ENCODE assay signal across 8 cellular contexts in genomic region chr11:73236879-73237278, GRCh38. TPM values are rescaled to one million over a fixed set of nuclear protein-coding genes. Genes with fewer than 3 reads are reported as not detected.
DNase-seq lines count a peak whose midpoint lies in the region; FAIRE-seq and TF ChIP-seq lines count a peak whose summit lies in the region.

No MANE protein-coding gene starts in this region.

- no peaks in the 10 kb centered on the region for H4K20me1 ChIP-seq in astrocyte (ENCODE audit: insufficient read depth, low read length)

- H2AFZ ChIP-seq in astrocyte (ENCODE audit: low read depth, low read length), result no peak overlapping the region

- TF ChIP-seq CTCF in astrocyte (IDR thresholded peaks at IDR 0.05; ENCODE audit: insufficient read depth, low read depth, low read length), result peak; percentile 39
- peak; percentile 17 to 48 (median 34) for TF ChIP-seq CTCF in tibial nerve (IDR thresholded peaks at IDR 0.05)

- no peak overlapping the region for H3K27ac Mint-ChIP-seq in astrocyte (ENCODE audit: unreplicated experiment)
- no peak overlapping the region for H3K27ac Mint-ChIP-seq in activated T-helper 1 cell treated with anti-CD3 and anti-CD28 coated beads, Interleukin-12 subunit alpha, Interleukin-12 subunit beta, Interleukin-2, Interleukin-4 antibody, amounts not matched to agents 30 ng/mL and 10 ng/mL and 1 ng/mL, durations not matched to agents 14 hours and 24 hours and 36 hours

- H3K9me3 ChIP-seq in MG63 (no peaks in the 10 kb centered on the region), astrocyte (ENCODE audit: insufficient read depth, low read depth, low read length) (no peaks in the 10 kb centered on the region), tibial nerve (no peaks in the 10 kb centered on the region)

- H3K4me1 Mint-ChIP-seq in astrocyte (ENCODE audit: low read depth, unreplicated experiment), result peaks cover 4% of the 10 kb centered on the region
- no peaks in the 10 kb centered on the region for H3K4me1 Mint-ChIP-seq in activated T-helper 1 cell treated with anti-CD3 and anti-CD28 coated beads, Interleukin-12 subunit alpha, Interleukin-12 subunit beta, Interleukin-2, Interleukin-4 antibody, amounts not matched to agents 30 ng/mL and 10 ng/mL and 1 ng/mL, durations not matched to agents 14 hours and 24 hours and 36 hours (ENCODE audit: low read depth)

- H3K4me3 ChIP-seq in MG63 (no peak overlapping the region), astrocyte (ENCODE audit: insufficient read depth, low read depth, low read length) (no peak overlapping the region), tibial nerve (no peak overlapping the region)

- no peak overlapping the region for H3K4me3 Mint-ChIP-seq in astrocyte (ENCODE audit: unreplicated experiment)
- H3K4me3 Mint-ChIP-seq in activated T-helper 1 cell treated with anti-CD3 and anti-CD28 coated beads, Interleukin-12 subunit alpha, Interleukin-12 subunit beta, Interleukin-2, Interleukin-4 antibody, amounts not matched to agents 30 ng/mL and 10 ng/mL and 1 ng/mL, durations not matched to agents 14 hours and 24 hours and 36 hours, result no peak overlapping the region

- H3K79me2 ChIP-seq in astrocyte (ENCODE audit: insufficient read depth, low read length), result no peaks in the 10 kb centered on the region

- no peaks in the 10 kb centered on the region for H3K36me3 Mint-ChIP-seq in astrocyte (ENCODE audit: low read depth, unreplicated experiment)
- H3K36me3 Mint-ChIP-seq in activated T-helper 1 cell treated with anti-CD3 and anti-CD28 coated beads, Interleukin-12 subunit alpha, Interleukin-12 subunit beta, Interleukin-2, Interleukin-4 antibody, amounts not matched to agents 30 ng/mL and 10 ng/mL and 1 ng/mL, durations not matched to agents 14 hours and 24 hours and 36 hours (ENCODE audit: low read depth), result no peaks in the 10 kb centered on the region

- DNase-seq in NOMO-1 treated with DMSO at 0.1 percent for 48 hours (lab: John Stamatoyannopoulos, UW; ENCODE audit: unreplicated experiment) (peak; percentile 49), NOMO-1 treated with dmso at 0.1 percent for 144 hours (lab: John Stamatoyannopoulos, UW; ENCODE audit: unreplicated experiment) (no peak), MG63 (peak; percentile 23), astrocyte (ENCODE audit: low read depth) (no peak), iPS-NIHi7 (ENCODE audit: extremely low spot score) (peak; percentile 86), tibial nerve (ENCODE audit: low spot score in 2 of 2) (peak in 1 of 2 donors; percentile 50), NCI-H446 treated with DMSO at 0.1 percent for 48 hours (lab: John Stamatoyannopoulos, UW) (no peak)
- DNase-seq in activated T-helper 1 cell treated with anti-CD3 and anti-CD28 coated beads, Interleukin-12 subunit alpha, Interleukin-12 subunit beta, Interleukin-2, Interleukin-4 antibody, amounts not matched to agents 30 ng/mL and 10 ng/mL and 1 ng/mL, durations not matched to agents 14 hours and 24 hours and 36 hours (ENCODE audit: low spot score), result no peak

- H3K27ac ChIP-seq in astrocyte (ENCODE audit: low read depth, low read length) (no peak overlapping the region), tibial nerve (no peak overlapping the region)

- H3K27me3 ChIP-seq in MG63 (no peaks in the 10 kb centered on the region), astrocyte (ENCODE audit: insufficient read depth, low read length) (no peaks in the 10 kb centered on the region), tibial nerve (no peaks in the 10 kb centered on the region)

- no peak for TF ChIP-seq POLR2A in tibial nerve (IDR thresholded peaks at IDR 0.05)

- H3K9ac ChIP-seq in astrocyte (ENCODE audit: low read length), result no peak overlapping the region

- H3K36me3 ChIP-seq in MG63 (no peaks in the 10 kb centered on the region), astrocyte (ENCODE audit: insufficient read depth, low read length) (no peaks in the 10 kb centered on the region), tibial nerve (no peaks in the 10 kb centered on the region)

- peaks cover 36% of the 10 kb centered on the region for H3K27me3 Mint-ChIP-seq in astrocyte (ENCODE audit: low read depth, unreplicated experiment)
- peaks cover 3% of the 10 kb centered on the region for H3K27me3 Mint-ChIP-seq in activated T-helper 1 cell treated with anti-CD3 and anti-CD28 coated beads, Interleukin-12 subunit alpha, Interleukin-12 subunit beta, Interleukin-2, Interleukin-4 antibody, amounts not matched to agents 30 ng/mL and 10 ng/mL and 1 ng/mL, durations not matched to agents 14 hours and 24 hours and 36 hours (ENCODE audit: insufficient read depth)

- 51 to 64% methylated on average over 5 of the region's 5 CpGs for WGBS in tibial nerve, 2 donors

- no peaks in the 10 kb centered on the region for H3K9me3 Mint-ChIP-seq in astrocyte (ENCODE audit: unreplicated experiment)
- H3K9me3 Mint-ChIP-seq in activated T-helper 1 cell treated with anti-CD3 and anti-CD28 coated beads, Interleukin-12 subunit alpha, Interleukin-12 subunit beta, Interleukin-2, Interleukin-4 antibody, amounts not matched to agents 30 ng/mL and 10 ng/mL and 1 ng/mL, durations not matched to agents 14 hours and 24 hours and 36 hours, result no peaks in the 10 kb centered on the region

- no peak for FAIRE-seq in astrocyte (lab: Jason Lieb, UNC)

- H3K4me2 ChIP-seq in astrocyte (ENCODE audit: low read length), result no peak overlapping the region

- H3K4me1 ChIP-seq in astrocyte (ENCODE audit: insufficient read depth, low read length) (no peaks in the 10 kb centered on the region), tibial nerve (peaks cover 0 to 13% (median 0%) of the 10 kb centered on the region in 4 donors)

- intact Hi-C loops in activated T-helper 1 cell treated with anti-CD3 and anti-CD28 coated beads, Interleukin-12 subunit alpha, Interleukin-12 subunit beta, Interleukin-2, Interleukin-4 antibody, amounts not matched to agents 30 ng/mL and 10 ng/mL and 1 ng/mL, durations not matched to agents 14 hours and 24 hours and 36 hours (cut with micrococcal nuclease), result no loop called here

- TF ChIP-seq EP300 in tibial nerve (IDR thresholded peaks at IDR 0.05), result no peak

RNA-seq across cellular contexts. Expression of gene P2RY2, which starts 18.8 kb away (rescaled TPM):
- 0.15 and 1.3 TPM in 2 replicates for total RNA-seq in MG63 (2014; rRNA removed; shearing (Covaris generic); ENCODE audit: low replicate concordance)
- total RNA-seq in astrocyte (0.12 and 0.30 TPM in 2 replicates), tibial nerve (1 to 10 TPM; 4.5 to 7.5 (median 6.7) TPM)
- total RNA-seq in activated T-helper 1 cell treated with anti-CD3 and anti-CD28 coated beads, Interleukin-12 subunit alpha, Interleukin-12 subunit beta, Interleukin-2, Interleukin-4 antibody, amounts not matched to agents 30 ng/mL and 10 ng/mL and 1 ng/mL, durations not matched to agents 14 hours and 24 hours and 36 hours, result not detected in 2 replicates

RNA-seq across cellular contexts. Expression of gene P2RY6, which starts 35.3 kb away (rescaled TPM):
- 6.7 and 23.4 TPM in 2 replicates for total RNA-seq in MG63 (2014; rRNA removed; shearing (Covaris generic); ENCODE audit: low replicate concordance)
- total RNA-seq in astrocyte (0.14 and 0.75 TPM in 2 replicates), tibial nerve (1 to 10 TPM in 1 of 4 donors, under 1 TPM in 2, not detected in 1; 0.63 to 3.3 (median 0.90) TPM)
- total RNA-seq in activated T-helper 1 cell treated with anti-CD3 and anti-CD28 coated beads, Interleukin-12 subunit alpha, Interleukin-12 subunit beta, Interleukin-2, Interleukin-4 antibody, amounts not matched to agents 30 ng/mL and 10 ng/mL and 1 ng/mL, durations not matched to agents 14 hours and 24 hours and 36 hours, result not detected in 2 replicates

Comparison
In these comparisons a context has a peak if more than half of its experiments do, and no peak if none do; other contexts are left out.
1. DNase-seq: peak in NOMO-1 treated with DMSO at 0.1 percent for 48 hours (single experiment), MG63 (single experiment) and iPS-NIHi7 (single experiment); none in NOMO-1 treated with dmso at 0.1 percent for 144 hours (single experiment), astrocyte (single experiment), activated T-helper 1 cell treated with anti-CD3 and anti-CD28 coated beads, Interleukin-12 subunit alpha, Interleukin-12 subunit beta, Interleukin-2, Interleukin-4 antibody, amounts not matched to agents 30 ng/mL and 10 ng/mL and 1 ng/mL, durations not matched to agents 14 hours and 24 hours and 36 hours (single experiment) and NCI-H446 treated with DMSO at 0.1 percent for 48 hours (single experiment).